ENCODE assay signal across 33 cellular contexts in genomic region chr6:44682987-44683779, GRCh38.
"Had no signal": no experiment of that assay in that cellular context is flagged by ENCODE, and none has a peak within 500 bp of the region (broad histone marks: within the 10 kb centered on the region; RNA-seq: fewer than 3 reads in every experiment).

No MANE protein-coding gene starts in this region.

- DNase-seq: activated CD4-positive, alpha-beta T cell treated with anti-CD3 and anti-CD28 coated beads for 1 hour; activated CD4-positive, alpha-beta T cell treated with anti-CD3 and anti-CD28 coated beads for 48 hours; activated CD4-positive, CD25-positive, alpha-beta regulatory T cell; activated effector memory CD4-positive, alpha-beta T cell treated with Interleukin-2 at 50 U/mL for 16 hours; activated naive CD4-positive, alpha-beta T cell treated with anti-CD3 and anti-CD28 coated beads, Interleukin-2, amount 10 ng/mL, durations not matched to agents 7 days and 5 days; activated naive CD8-positive, alpha-beta T cell treated with anti-CD3 and anti-CD28 coated beads, Interleukin-2, amount 50 U/mL, for 24 hours; activated T-cell treated with anti-CD3 and anti-CD28 coated beads, Interleukin-2, amount 50 U/mL, for 24 hours; aorta; brain microvascular endothelial cell; central memory CD4-positive, alpha-beta T cell; Kasumi-1; KG1; MG63; MV-4-11; NCI-H1092; NCI-H1436 treated with DMSO at 0.1 percent for 48 hours; NCI-H1694 treated with DMSO at 0.1 percent for 48 hours; NCI-H2029; NCI-H510A; NCI-H526; NCI-H748 treated with DMSO at 0.1 percent for 48 hours; NK-92 treated with Interleukin-12 subunit alpha and Interleukin-12 subunit beta, amount 100 ng/mL, for 24 hours; PC-3; Peyer's patch; RPMI8226; SIG-M5; SW 1271; T-helper 1 cell; T1000; WERI-Rb-1 had no signal

- H3K27ac ChIP-seq: brain microvascular endothelial cell, Peyer's patch, WERI-Rb-1 had no signal

- H3K36me3 Mint-ChIP-seq: activated naive CD4-positive, alpha-beta T cell treated with anti-CD3 and anti-CD28 coated beads, Interleukin-2, amount 10 ng/mL, durations not matched to agents 7 days and 5 days had no signal

- H3K27me3 Mint-ChIP-seq: activated naive CD8-positive, alpha-beta T cell; activated naive CD8-positive, alpha-beta T cell treated with anti-CD3 and anti-CD28 coated beads, Interleukin-2, amount 50 U/mL, for 24 hours; activated T-cell treated with anti-CD3 and anti-CD28 coated beads, Interleukin-2, amount 50 U/mL, for 24 hours had no signal

- H3K4me3 Mint-ChIP-seq: activated CD8-positive, alpha-beta T cell treated with anti-CD3 and anti-CD28 coated beads, Interleukin-2, amount 10 ng/mL, durations not matched to agents 7 days and 5 days; activated naive CD4-positive, alpha-beta T cell treated with anti-CD3 and anti-CD28 coated beads, Interleukin-2, amount 10 ng/mL, durations not matched to agents 7 days and 5 days; activated naive CD8-positive, alpha-beta T cell; activated naive CD8-positive, alpha-beta T cell treated with anti-CD3 and anti-CD28 coated beads, Interleukin-2, amount 50 U/mL, for 24 hours; activated T-cell treated with anti-CD3 and anti-CD28 coated beads, Interleukin-2, amount 50 U/mL, for 24 hours had no signal

- ATAC-seq: activated CD8-positive, alpha-beta T cell treated with anti-CD3 and anti-CD28 coated beads, Interleukin-2, amount 10 ng/mL, durations not matched to agents 7 days and 5 days; activated naive CD8-positive, alpha-beta T cell treated with anti-CD3 and anti-CD28 coated beads, Interleukin-2, amount 50 U/mL, for 24 hours; PC-3; Right ventricle myocardium inferior had no signal

- H3K4me1 Mint-ChIP-seq: activated naive CD4-positive, alpha-beta T cell treated with anti-CD3 and anti-CD28 coated beads, Interleukin-2, amount 10 ng/mL, durations not matched to agents 7 days and 5 days; activated naive CD8-positive, alpha-beta T cell treated with anti-CD3 and anti-CD28 coated beads, Interleukin-2, amount 50 U/mL, for 24 hours had no signal

- H3K4me3 ChIP-seq: MG63, Peyer's patch had no signal

- H3K27ac Mint-ChIP-seq: activated CD8-positive, alpha-beta T cell treated with anti-CD3 and anti-CD28 coated beads, Interleukin-2, amount 10 ng/mL, durations not matched to agents 7 days and 5 days; activated naive CD4-positive, alpha-beta T cell treated with anti-CD3 and anti-CD28 coated beads, Interleukin-2, amount 10 ng/mL, durations not matched to agents 7 days and 5 days; activated naive CD8-positive, alpha-beta T cell; activated naive CD8-positive, alpha-beta T cell treated with anti-CD3 and anti-CD28 coated beads, Interleukin-2, amount 50 U/mL, for 24 hours; activated T-cell treated with anti-CD3 and anti-CD28 coated beads, Interleukin-2, amount 50 U/mL, for 24 hours had no signal
